Comparison of ENCODE assay signal across 9 cellular contexts in the genomic region with DNA sequence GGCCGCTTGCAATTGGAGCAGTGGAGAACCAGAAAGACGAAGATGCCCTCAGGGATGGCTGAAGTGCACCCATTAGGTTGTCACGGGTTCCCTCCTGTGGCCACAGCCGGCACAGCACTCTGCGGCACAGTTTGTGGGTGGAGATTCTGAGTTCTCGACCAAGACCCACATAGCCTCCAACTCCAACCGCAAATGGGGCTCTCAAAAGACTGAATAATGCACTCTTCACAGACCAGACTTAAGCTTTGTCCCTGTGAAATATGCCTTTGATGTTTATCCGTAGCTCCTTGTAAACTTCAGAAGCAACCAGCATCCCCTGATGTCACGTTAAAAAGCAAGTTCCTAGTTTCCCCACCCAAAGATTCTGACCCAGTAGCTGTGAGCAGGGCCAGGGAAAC. TPM values are rescaled to one million over a fixed set of nuclear protein-coding genes. Genes with fewer than 3 reads are reported as not detected.
DNase-seq lines count a peak whose midpoint lies in the region; ATAC-seq, FAIRE-seq and TF ChIP-seq lines count a peak whose summit lies in the region.
"Had no signal": no experiment of that assay in that cellular context is flagged by ENCODE, and none has a peak within 500 bp of the region (broad histone marks: within the 10 kb centered on the region; RNA-seq: fewer than 3 reads in every experiment).

No MANE protein-coding gene starts in this region.

- no peak for FAIRE-seq in astrocyte (lab: Jason Lieb, UNC)
- FAIRE-seq: G401.6 had no signal

- H2AFZ ChIP-seq in astrocyte (ENCODE audit: low read depth, low read length): peak overlapping the region; percentile 37

- H3K79me2 ChIP-seq in astrocyte (ENCODE audit: insufficient read depth, low read length): no peaks in the 10 kb centered on the region

- peak; percentile 85 for TF ChIP-seq CTCF in astrocyte (IDR thresholded peaks at IDR 0.05; ENCODE audit: insufficient read depth, low read depth, low read length)

- H3K4me1 ChIP-seq in astrocyte (ENCODE audit: insufficient read depth, low read length): no peaks in the 10 kb centered on the region

- peaks cover 20% of the 10 kb centered on the region for H3K4me1 Mint-ChIP-seq in astrocyte (ENCODE audit: low read depth, unreplicated experiment)

- no peak overlapping the region for H3K4me3 ChIP-seq in astrocyte (ENCODE audit: insufficient read depth, low read depth, low read length)

- H3K36me3 Mint-ChIP-seq in astrocyte (ENCODE audit: low read depth, unreplicated experiment): no peaks in the 10 kb centered on the region

- no peak overlapping the region for H3K27ac Mint-ChIP-seq in astrocyte (ENCODE audit: unreplicated experiment)

- H3K9me3 ChIP-seq in astrocyte (ENCODE audit: insufficient read depth, low read depth, low read length): no peaks in the 10 kb centered on the region

- no peaks in the 10 kb centered on the region for H4K20me1 ChIP-seq in astrocyte (ENCODE audit: insufficient read depth, low read length)

- peak; percentile 88 for ATAC-seq in HG02763 (IDR thresholded peaks at IDR 0.05; ENCODE audit: unreplicated experiment)

- peaks cover 2% of the 10 kb centered on the region for H3K9me3 Mint-ChIP-seq in astrocyte (ENCODE audit: unreplicated experiment)

- no peak overlapping the region for H3K27ac ChIP-seq in astrocyte (ENCODE audit: low read depth, low read length)

- H3K4me3 Mint-ChIP-seq in astrocyte (ENCODE audit: unreplicated experiment): no peak overlapping the region

- no peaks in the 10 kb centered on the region for H3K36me3 ChIP-seq in astrocyte (ENCODE audit: insufficient read depth, low read length)

- peaks cover 36% of the 10 kb centered on the region for H3K27me3 Mint-ChIP-seq in astrocyte (ENCODE audit: low read depth, unreplicated experiment)

- DNase-seq in NCI-H524 (lab: John Stamatoyannopoulos, UW): peak; percentile 64 to 77
- DNase-seq in NCI-H524 treated with DMSO at 0.1 percent for 48 hours (lab: John Stamatoyannopoulos, UW): no peak
- peak; percentile 5 for DNase-seq in NCI-H1417 treated with DMSO at 0.1 percent for 48 hours (lab: John Stamatoyannopoulos, UW)
- DNase-seq in T-helper 2 cell: peak in 4 of 5 experiments; percentile 26 to 54 (median 45)
- DNase-seq in astrocyte (ENCODE audit: low read depth): peak; percentile 35
- DNase-seq in iPS DF 19.7 (ENCODE audit: low read depth, low spot score): peak; percentile 71
- peak; percentile 20 to 66 for DNase-seq in stimulated activated CD4-positive, alpha-beta T cell treated with anti-CD3 and anti-CD28 coated beads, Interleukin-12 subunit alpha, Interleukin-12 subunit beta, amount 100 ng/mL, for 24 hours (ENCODE audit: low read depth in 2 of 2)

- peaks cover 8% of the 10 kb centered on the region for H3K27me3 ChIP-seq in astrocyte (ENCODE audit: insufficient read depth, low read length)

- H3K9ac ChIP-seq in astrocyte (ENCODE audit: low read length): no peak overlapping the region

- H3K4me2 ChIP-seq in astrocyte (ENCODE audit: low read length): no peak overlapping the region

RNA-seq across cellular contexts. Expression of gene CST9, which starts 0.9 kb away (rescaled TPM):
- total RNA-seq in astrocyte: not detected in 2 replicates

RNA-seq across cellular contexts. Expression of gene CST3, which starts 31.1 kb away (rescaled TPM):
- 316 and 355 TPM in 2 replicates for total RNA-seq in astrocyte

RNA-seq across cellular contexts. Expression of gene CST9L, which starts 38.4 kb away (rescaled TPM):
- total RNA-seq in astrocyte: not detected in 2 replicates
